1 cellular context compared by ENCODE assay signal in genomic region chr11:61529537-61530225, GRCh38.
A peak's percentile ranks its signal among the peaks of the same experiment; 100 is the strongest.
TF ChIP-seq lines count a peak whose summit lies in the region.

No MANE protein-coding gene starts in this region.

TF ChIP-seq in HepG2, 621 proteins besides CTCF, POLR2A, EP300 and RAD21 (continued from another document and continues in another):
- no peak for TF ChIP-seq AKNA (CRISPR knock-in tag; IDR thresholded peaks at IDR 0.05; ENCODE audit: borderline replicate concordance)
- peak; percentile 55; the same call in 1 of the 2 replicates for TF ChIP-seq THAP9 (CRISPR knock-in tag; IDR thresholded peaks at IDR 0.05; ENCODE audit: borderline replicate concordance)
- TF ChIP-seq ZNF772 (CRISPR knock-in tag; IDR thresholded peaks at IDR 0.05), result no peak
- no peak for TF ChIP-seq JUN (CRISPR knock-in tag; IDR thresholded peaks at IDR 0.05)
- TF ChIP-seq U2AF1 (optimal IDR thresholded peaks at IDR 0.05; ENCODE audit: low read depth, low read length), result no peak
- TF ChIP-seq, protein P1, sequence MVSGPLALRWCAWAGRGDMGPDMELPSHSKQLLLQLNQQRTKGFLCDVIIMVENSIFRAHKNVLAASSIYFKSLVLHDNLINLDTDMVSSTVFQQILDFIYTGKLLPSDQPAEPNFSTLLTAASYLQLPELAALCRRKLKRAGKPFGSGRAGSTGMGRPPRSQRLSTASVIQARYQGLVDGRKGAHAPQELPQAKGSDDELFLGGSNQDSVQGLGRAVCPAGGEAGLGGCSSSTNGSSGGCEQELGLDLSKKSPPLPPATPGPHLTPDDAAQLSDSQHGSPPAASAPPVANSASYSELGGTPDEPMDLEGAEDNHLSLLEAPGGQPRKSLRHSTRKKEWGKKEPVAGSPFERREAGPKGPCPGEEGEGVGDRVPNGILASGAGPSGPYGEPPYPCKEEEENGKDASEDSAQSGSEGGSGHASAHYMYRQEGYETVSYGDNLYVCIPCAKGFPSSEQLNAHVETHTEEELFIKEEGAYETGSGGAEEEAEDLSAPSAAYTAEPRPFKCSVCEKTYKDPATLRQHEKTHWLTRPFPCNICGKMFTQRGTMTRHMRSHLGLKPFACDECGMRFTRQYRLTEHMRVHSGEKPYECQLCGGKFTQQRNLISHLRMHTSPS (CRISPR knock-in tag; IDR thresholded peaks at IDR 0.05; ENCODE audit: low read depth), result peak; percentile 60; the same call in 1 of the 2 replicates
- no peak for TF ChIP-seq ATM (IDR thresholded peaks at IDR 0.05; ENCODE audit: borderline replicate concordance)
- no peak for TF ChIP-seq IKZF1 (IDR thresholded peaks at IDR 0.05)
- TF ChIP-seq, protein P2, sequence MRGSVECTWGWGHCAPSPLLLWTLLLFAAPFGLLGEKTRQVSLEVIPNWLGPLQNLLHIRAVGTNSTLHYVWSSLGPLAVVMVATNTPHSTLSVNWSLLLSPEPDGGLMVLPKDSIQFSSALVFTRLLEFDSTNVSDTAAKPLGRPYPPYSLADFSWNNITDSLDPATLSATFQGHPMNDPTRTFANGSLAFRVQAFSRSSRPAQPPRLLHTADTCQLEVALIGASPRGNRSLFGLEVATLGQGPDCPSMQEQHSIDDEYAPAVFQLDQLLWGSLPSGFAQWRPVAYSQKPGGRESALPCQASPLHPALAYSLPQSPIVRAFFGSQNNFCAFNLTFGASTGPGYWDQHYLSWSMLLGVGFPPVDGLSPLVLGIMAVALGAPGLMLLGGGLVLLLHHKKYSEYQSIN (CRISPR knock-in tag; IDR thresholded peaks at IDR 0.05; ENCODE audit: borderline replicate concordance), result no peak
- no peak for TF ChIP-seq FOXM1 (CRISPR knock-in tag; IDR thresholded peaks at IDR 0.05)
- TF ChIP-seq REXO4 (CRISPR knock-in tag; IDR thresholded peaks at IDR 0.05; ENCODE audit: borderline replicate concordance), result no peak
- TF ChIP-seq, protein P3, sequence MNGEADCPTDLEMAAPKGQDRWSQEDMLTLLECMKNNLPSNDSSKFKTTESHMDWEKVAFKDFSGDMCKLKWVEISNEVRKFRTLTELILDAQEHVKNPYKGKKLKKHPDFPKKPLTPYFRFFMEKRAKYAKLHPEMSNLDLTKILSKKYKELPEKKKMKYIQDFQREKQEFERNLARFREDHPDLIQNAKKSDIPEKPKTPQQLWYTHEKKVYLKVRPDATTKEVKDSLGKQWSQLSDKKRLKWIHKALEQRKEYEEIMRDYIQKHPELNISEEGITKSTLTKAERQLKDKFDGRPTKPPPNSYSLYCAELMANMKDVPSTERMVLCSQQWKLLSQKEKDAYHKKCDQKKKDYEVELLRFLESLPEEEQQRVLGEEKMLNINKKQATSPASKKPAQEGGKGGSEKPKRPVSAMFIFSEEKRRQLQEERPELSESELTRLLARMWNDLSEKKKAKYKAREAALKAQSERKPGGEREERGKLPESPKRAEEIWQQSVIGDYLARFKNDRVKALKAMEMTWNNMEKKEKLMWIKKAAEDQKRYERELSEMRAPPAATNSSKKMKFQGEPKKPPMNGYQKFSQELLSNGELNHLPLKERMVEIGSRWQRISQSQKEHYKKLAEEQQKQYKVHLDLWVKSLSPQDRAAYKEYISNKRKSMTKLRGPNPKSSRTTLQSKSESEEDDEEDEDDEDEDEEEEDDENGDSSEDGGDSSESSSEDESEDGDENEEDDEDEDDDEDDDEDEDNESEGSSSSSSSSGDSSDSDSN (CRISPR knock-in tag; IDR thresholded peaks at IDR 0.05), result peak; percentile 64
- no peak for TF ChIP-seq NONO (IDR thresholded peaks at IDR 0.05)
- TF ChIP-seq NONO (CRISPR knock-in tag; conservative IDR thresholded peaks at IDR 0.05), result 0 out of 2 replicates have a peak, but pooled peaks have one; percentile 51
- no peak for TF ChIP-seq AHR (CRISPR knock-in tag; IDR thresholded peaks at IDR 0.05)
- TF ChIP-seq SATB2 (CRISPR knock-in tag; IDR thresholded peaks at IDR 0.05), result no peak
- peak; percentile 66 to 94 for TF ChIP-seq NR2F1 (CRISPR knock-in tag; IDR thresholded peaks at IDR 0.05)
- TF ChIP-seq SALL2 (CRISPR knock-in tag; IDR thresholded peaks at IDR 0.05), result no peak
- TF ChIP-seq ZNF614 (CRISPR knock-in tag; IDR thresholded peaks at IDR 0.05; ENCODE audit: borderline replicate concordance), result no peak
- TF ChIP-seq, protein P4, sequence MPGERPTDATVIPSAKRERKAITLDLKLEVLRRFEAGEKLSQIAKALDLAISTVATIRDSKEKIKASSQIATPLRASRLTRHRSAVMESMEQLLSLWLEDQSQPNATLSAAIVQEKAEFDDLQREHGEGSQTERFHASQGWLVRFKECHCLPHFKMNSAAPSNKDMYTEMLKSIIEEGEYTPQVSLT (CRISPR knock-in tag; IDR thresholded peaks at IDR 0.05; ENCODE audit: borderline replicate concordance, low read depth), result no peak
- no peak for TF ChIP-seq ZNF263 (CRISPR knock-in tag; IDR thresholded peaks at IDR 0.05)
- peak; percentile 73; the same call in 2 of the 3 replicates for TF ChIP-seq MXI1 (IDR thresholded peaks at IDR 0.05; ENCODE audit: borderline replicate concordance, low read depth, low read length)
- no peak for TF ChIP-seq SOX6 (IDR thresholded peaks at IDR 0.05)
- peak; percentile 70 for TF ChIP-seq SOX6 (CRISPR knock-in tag; IDR thresholded peaks at IDR 0.05)
- no peak for TF ChIP-seq ZNF232 (CRISPR knock-in tag; IDR thresholded peaks at IDR 0.05; ENCODE audit: borderline replicate concordance)
- TF ChIP-seq TRIM24 (CRISPR knock-in tag; IDR thresholded peaks at IDR 0.05), result peak; percentile 87; the same call in 1 of the 2 replicates
- peak; percentile 50 for TF ChIP-seq GABPB1 (CRISPR knock-in tag; IDR thresholded peaks at IDR 0.05)
- no peak for TF ChIP-seq GABPA (IDR thresholded peaks at IDR 0.05; ENCODE audit: low read depth, low read length)
- TF ChIP-seq GABPA (CRISPR knock-in tag; IDR thresholded peaks at IDR 0.05; ENCODE audit: low read depth), result no peak
- TF ChIP-seq FOXA3 (CRISPR knock-in tag; IDR thresholded peaks at IDR 0.05), result peak; percentile 24; the same call in 1 of the 2 replicates
- TF ChIP-seq PPARG (CRISPR knock-in tag; conservative IDR thresholded peaks at IDR 0.05), result no peak
- TF ChIP-seq DMTF1 (CRISPR knock-in tag; IDR thresholded peaks at IDR 0.05), result no peak
- peak; percentile 89 for TF ChIP-seq NR2F2 (IDR thresholded peaks at IDR 0.05; ENCODE audit: borderline replicate concordance, low read depth)
- no peak for TF ChIP-seq MTERF4 (CRISPR knock-in tag; IDR thresholded peaks at IDR 0.05)
- TF ChIP-seq, protein P5, sequence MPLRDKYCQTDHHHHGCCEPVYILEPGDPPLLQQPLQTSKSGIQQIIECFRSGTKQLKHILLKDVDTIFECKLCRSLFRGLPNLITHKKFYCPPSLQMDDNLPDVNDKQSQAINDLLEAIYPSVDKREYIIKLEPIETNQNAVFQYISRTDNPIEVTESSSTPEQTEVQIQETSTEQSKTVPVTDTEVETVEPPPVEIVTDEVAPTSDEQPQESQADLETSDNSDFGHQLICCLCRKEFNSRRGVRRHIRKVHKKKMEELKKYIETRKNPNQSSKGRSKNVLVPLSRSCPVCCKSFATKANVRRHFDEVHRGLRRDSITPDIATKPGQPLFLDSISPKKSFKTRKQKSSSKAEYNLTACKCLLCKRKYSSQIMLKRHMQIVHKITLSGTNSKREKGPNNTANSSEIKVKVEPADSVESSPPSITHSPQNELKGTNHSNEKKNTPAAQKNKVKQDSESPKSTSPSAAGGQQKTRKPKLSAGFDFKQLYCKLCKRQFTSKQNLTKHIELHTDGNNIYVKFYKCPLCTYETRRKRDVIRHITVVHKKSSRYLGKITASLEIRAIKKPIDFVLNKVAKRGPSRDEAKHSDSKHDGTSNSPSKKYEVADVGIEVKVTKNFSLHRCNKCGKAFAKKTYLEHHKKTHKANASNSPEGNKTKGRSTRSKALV (CRISPR knock-in tag; IDR thresholded peaks at IDR 0.05), result no peak
- no peak for TF ChIP-seq ZNF136 (CRISPR knock-in tag; IDR thresholded peaks at IDR 0.05; ENCODE audit: low read depth)
- TF ChIP-seq ARHGAP35 (CRISPR knock-in tag; IDR thresholded peaks at IDR 0.05; ENCODE audit: borderline replicate concordance), result no peak
- TF ChIP-seq, protein P6, sequence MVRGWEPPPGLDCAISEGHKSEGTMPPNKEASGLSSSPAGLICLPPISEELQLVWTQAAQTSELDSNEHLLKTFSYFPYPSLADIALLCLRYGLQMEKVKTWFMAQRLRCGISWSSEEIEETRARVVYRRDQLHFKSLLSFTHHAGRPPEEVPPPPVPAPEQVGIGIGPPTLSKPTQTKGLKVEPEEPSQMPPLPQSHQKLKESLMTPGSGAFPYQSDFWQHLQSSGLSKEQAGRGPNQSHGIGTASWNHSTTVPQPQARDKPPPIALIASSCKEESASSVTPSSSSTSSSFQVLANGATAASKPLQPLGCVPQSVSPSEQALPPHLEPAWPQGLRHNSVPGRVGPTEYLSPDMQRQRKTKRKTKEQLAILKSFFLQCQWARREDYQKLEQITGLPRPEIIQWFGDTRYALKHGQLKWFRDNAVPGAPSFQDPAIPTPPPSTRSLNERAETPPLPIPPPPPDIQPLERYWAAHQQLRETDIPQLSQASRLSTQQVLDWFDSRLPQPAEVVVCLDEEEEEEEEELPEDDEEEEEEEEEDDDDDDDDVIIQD (CRISPR knock-in tag; IDR thresholded peaks at IDR 0.05; ENCODE audit: low read depth), result no peak
- TF ChIP-seq ZNF550 (CRISPR knock-in tag; IDR thresholded peaks at IDR 0.05; ENCODE audit: borderline replicate concordance), result no peak
- TF ChIP-seq ZMAT3 (CRISPR knock-in tag; conservative IDR thresholded peaks at IDR 0.05), result 0 out of 2 replicates have a peak, but pooled peaks have one; percentile 35
- TF ChIP-seq SETDB1 (CRISPR knock-in tag; IDR thresholded peaks at IDR 0.05; ENCODE audit: borderline replicate concordance), result no peak
